ENCODE assay signal across 28 cellular contexts in the genomic region with DNA sequence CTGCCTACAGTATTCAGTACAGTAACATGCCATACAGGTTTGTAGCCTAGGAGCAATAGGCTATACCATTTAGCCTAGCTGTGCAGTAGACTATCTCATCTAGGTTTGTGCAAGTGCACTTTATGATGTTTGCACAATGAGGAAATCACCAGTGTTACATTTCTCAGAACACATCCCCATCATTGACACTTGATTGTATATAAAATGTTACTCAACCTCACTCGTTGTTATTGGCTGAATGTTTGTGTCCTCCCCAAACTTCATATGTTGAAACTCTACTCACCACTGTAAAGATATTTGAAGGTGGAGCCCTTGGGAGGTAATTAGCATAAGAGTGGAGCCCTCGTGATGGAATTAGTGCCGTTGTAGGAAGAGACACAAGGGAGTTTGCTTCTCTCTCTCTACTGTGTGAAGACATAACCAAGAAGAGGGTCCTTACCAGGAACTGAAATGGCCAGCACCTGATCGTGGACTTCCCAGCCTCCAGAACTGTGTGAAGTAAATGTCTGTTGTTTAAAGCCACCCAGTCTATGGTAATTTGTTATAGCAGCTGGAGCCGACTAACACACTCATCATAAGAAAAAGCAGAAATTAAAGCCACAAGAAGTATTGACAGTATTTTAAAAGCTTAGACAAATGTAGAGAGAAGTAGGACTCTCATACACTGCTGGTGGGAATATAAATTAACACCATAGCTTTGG. TPM values are rescaled to one million over a fixed set of nuclear protein-coding genes. Genes with fewer than 3 reads are reported as not detected.
DNase-seq lines count a peak whose midpoint lies in the region; ATAC-seq, FAIRE-seq and TF ChIP-seq lines count a peak whose summit lies in the region.
"Had no signal": no experiment of that assay in that cellular context is flagged by ENCODE, and none has a peak within 500 bp of the region (broad histone marks: within the 10 kb centered on the region; RNA-seq: fewer than 3 reads in every experiment).

No MANE protein-coding gene starts in this region.

- peaks cover 0 to 6% of the 10 kb centered on the region in 2 experiments for H4K20me1 ChIP-seq in H1 (replicated peaks in 1 of 2; ENCODE audit: control insufficient read depth in 1 of 2, insufficient read depth in 2 of 2, low read length in 2 of 2)

- H3K4me3 ChIP-seq in LNCaP clone FGC (ENCODE audit: low read depth, low read length), result no peak overlapping the region
- no peak overlapping the region for H3K4me3 ChIP-seq in H1 (ENCODE audit: extremely low read depth in 1 of 4, insufficient read depth in 2 of 4, low read depth in 3 of 4, low read length in 4 of 4)
- H3K4me3 ChIP-seq: cardiac muscle cell, coronary artery, sigmoid colon, SK-N-MC had no signal

- H3K9ac ChIP-seq in H1 (replicated peaks in 1 of 4; ENCODE audit: extremely low read depth in 1 of 4, low read depth in 3 of 4, low read length in 3 of 4), result no peak overlapping the region

- no peak overlapping the region for H3K27ac Mint-ChIP-seq in stimulated activated naive CD8-positive, alpha-beta T cell treated with anti-CD3 and anti-CD28 coated beads, Interleukin-15, amount 100 ng/mL, for 72 hours
- H3K27ac Mint-ChIP-seq: activated CD4-positive, alpha-beta T cell treated with anti-CD3 and anti-CD28 coated beads, Interleukin-2, amount 10 ng/mL, durations not matched to agents 7 days and 5 days; activated naive CD8-positive, alpha-beta T cell; activated T-helper 17 cell treated with anti-CD3 and anti-CD28 coated beads, Interleukin-2, amount 50 U/mL, for 72 hours; CD4-positive, alpha-beta memory T cell; mesothelial cell of epicardium; nephron progenitor cell; T-helper 2 cell treated with Interferon-gamma antibody and Interleukin-4, amounts not matched to agents 5 μg/mL and 100 μg/mL, for 36 hours; type B pancreatic cell had no signal

- H2BK15ac ChIP-seq in H1 (ENCODE audit: low read length), result no peak overlapping the region

- H3K23me2 ChIP-seq in H1 (ENCODE audit: low read depth, low read length), result peaks cover 9% of the 10 kb centered on the region; the same call in 1 of the 2 replicates

- H2BK5ac ChIP-seq in H1 (ENCODE audit: low read depth, low read length), result no peak overlapping the region

- H3K9me3 Mint-ChIP-seq in stimulated activated naive CD8-positive, alpha-beta T cell treated with anti-CD3 and anti-CD28 coated beads, Interleukin-15, amount 100 ng/mL, for 72 hours, result no peaks in the 10 kb centered on the region
- H3K9me3 Mint-ChIP-seq: activated CD4-positive, alpha-beta T cell treated with anti-CD3 and anti-CD28 coated beads, Interleukin-2, amount 10 ng/mL, durations not matched to agents 7 days and 5 days; activated T-helper 17 cell treated with anti-CD3 and anti-CD28 coated beads, Interleukin-2, amount 50 U/mL, for 72 hours; mesothelial cell of epicardium; nephron progenitor cell; T-helper 2 cell treated with Interferon-gamma antibody and Interleukin-4, amounts not matched to agents 5 μg/mL and 100 μg/mL, for 36 hours; type B pancreatic cell had no signal

- H3K27me3 ChIP-seq in H1 (replicated peaks in 1 of 4; ENCODE audit: control insufficient read depth in 3 of 4, extremely low read depth in 1 of 4, insufficient read depth in 3 of 4, low read length in 3 of 4), result no peaks in the 10 kb centered on the region
- H3K27me3 ChIP-seq: cardiac muscle cell, sigmoid colon had no signal

- 50% methylated on average over 5 of the region's 5 CpGs; no CpG with 5 or more reads in 1 of the 2 experiments for WGBS in H1 (ENCODE audit: extremely low coverage in 1 of 2, insufficient coverage in 1 of 2, insufficient read length in 1 of 2, insufficient replicate concordance in 2 of 2, low coverage in 1 of 2, low lambda C conversion rate in 2 of 2, missing lambda C conversion rate in 1 of 2), 2 experiments

- no peak overlapping the region for H3K18ac ChIP-seq in H1 (ENCODE audit: extremely low read depth, low read length)

- no peak overlapping the region for H3K4me2 ChIP-seq in H1 (ENCODE audit: insufficient read depth in 1 of 2, low read depth in 2 of 2, low read length in 2 of 2)

- CTCF ChIA-PET in H1 (lab: Charles Lee; ENCODE audit: partially characterized antibody) (interaction anchor here (0.9 kb wide), 2 partner anchors 323 to 407 kb away, joined by 3 read pairs; no protein-coding TSS in a partner anchor), HEK293T (lab: Yijun Ruan, JAX) (interaction anchor here (1.5 kb wide), 1 partner anchor 10 kb away, joined by 4 read pairs; no protein-coding TSS in a partner anchor)

- no peaks in the 10 kb centered on the region for H3K36me3 ChIP-seq in H1 (ENCODE audit: control insufficient read depth in 2 of 4, insufficient read depth in 4 of 4, low read length in 3 of 4)
- H3K36me3 ChIP-seq: cardiac muscle cell, sigmoid colon, WERI-Rb-1 had no signal

- no peak for TF ChIP-seq RAD21 in H1 (IDR thresholded peaks at IDR 0.05 in 1 of 2, conservative IDR thresholded peaks at IDR 0.05 in 1 of 2; ENCODE audit: low read depth in 2 of 2, low read length in 2 of 2)

- H2AK5ac ChIP-seq in H1 (ENCODE audit: low read depth, low read length), result no peak overlapping the region

- peaks cover 6% of the 10 kb centered on the region for H3K27me3 Mint-ChIP-seq in stimulated activated naive CD8-positive, alpha-beta T cell treated with anti-CD3 and anti-CD28 coated beads, Interleukin-15, amount 100 ng/mL, for 72 hours
- H3K27me3 Mint-ChIP-seq: activated CD4-positive, alpha-beta T cell treated with anti-CD3 and anti-CD28 coated beads, Interleukin-2, amount 10 ng/mL, durations not matched to agents 7 days and 5 days; activated naive CD8-positive, alpha-beta T cell; activated T-helper 17 cell treated with anti-CD3 and anti-CD28 coated beads, Interleukin-2, amount 50 U/mL, for 72 hours; CD4-positive, alpha-beta memory T cell had no signal

- no peak overlapping the region; the same call in 1 of the 2 replicates for H2BK20ac ChIP-seq in H1 (ENCODE audit: low read length)

- FAIRE-seq in H1 (lab: Jason Lieb, UNC), result no peak
- FAIRE-seq: GM19239 had no signal

- no peak for TF ChIP-seq EP300 in H1 (IDR thresholded peaks at IDR 0.05; ENCODE audit: borderline replicate concordance in 1 of 2, low read depth in 2 of 2, low read length in 2 of 2)

- no peak overlapping the region for H4K8ac ChIP-seq in H1 (ENCODE audit: extremely low read depth, insufficient read depth, low read length)

- no peak overlapping the region for H4K91ac ChIP-seq in H1 (replicated peaks; ENCODE audit: insufficient read length, low read length)

- no peaks in the 10 kb centered on the region for H3K9me3 ChIP-seq in H1 (ENCODE audit: insufficient read depth in 2 of 2, low read depth in 1 of 2, low read length in 1 of 2)
- H3K9me3 ChIP-seq: sigmoid colon had no signal

- H3K27ac ChIP-seq in H1 (ENCODE audit: low read depth, low read length), result no peak overlapping the region
- H3K27ac ChIP-seq: cardiac muscle cell, coronary artery, sigmoid colon, SK-N-MC, WERI-Rb-1 had no signal

- H3K4me1 ChIP-seq in H1 (replicated peaks in 1 of 4; ENCODE audit: control insufficient read depth in 3 of 4, insufficient read depth in 4 of 4, low read length in 3 of 4), result peaks cover 2 to 13% (median 3%) of the 10 kb centered on the region in 4 experiments; a peak in 3 of 7 replicates

- H3K79me1 ChIP-seq in H1 (ENCODE audit: low read depth, low read length), result no peaks in the 10 kb centered on the region

- H3K14ac ChIP-seq in H1 (ENCODE audit: insufficient read length), result no peak overlapping the region

- peaks cover 0 to 10% of the 10 kb centered on the region in 2 experiments; a peak in 3 of 4 replicates for H3K79me2 ChIP-seq in H1 (ENCODE audit: control insufficient read depth in 1 of 2, insufficient read depth in 2 of 2, low read length in 2 of 2)

- H2BK12ac ChIP-seq in H1 (ENCODE audit: low read depth, low read length), result no peak overlapping the region

- no peak overlapping the region for H3K23ac ChIP-seq in H1 (ENCODE audit: insufficient read length)

- no peak overlapping the region for H3K4ac ChIP-seq in H1 (replicated peaks; ENCODE audit: insufficient read length, low read depth, low read length)

- no peak overlapping the region for H3K4me3 Mint-ChIP-seq in stimulated activated naive CD8-positive, alpha-beta T cell treated with anti-CD3 and anti-CD28 coated beads, Interleukin-15, amount 100 ng/mL, for 72 hours
- H3K4me3 Mint-ChIP-seq: activated CD4-positive, alpha-beta T cell treated with anti-CD3 and anti-CD28 coated beads, Interleukin-2, amount 10 ng/mL, durations not matched to agents 7 days and 5 days; activated naive CD8-positive, alpha-beta T cell; activated T-helper 17 cell treated with anti-CD3 and anti-CD28 coated beads, Interleukin-2, amount 50 U/mL, for 72 hours; mesothelial cell of epicardium; nephron progenitor cell; T-helper 2 cell treated with Interferon-gamma antibody and Interleukin-4, amounts not matched to agents 5 μg/mL and 100 μg/mL, for 36 hours; type B pancreatic cell had no signal

- H3K4me1 Mint-ChIP-seq in stimulated activated naive CD8-positive, alpha-beta T cell treated with anti-CD3 and anti-CD28 coated beads, Interleukin-15, amount 100 ng/mL, for 72 hours, result peaks cover 23% of the 10 kb centered on the region

- no peak overlapping the region for H3K56ac ChIP-seq in H1 (replicated peaks; ENCODE audit: insufficient read length, low read depth, low read length)

- no peak overlapping the region for H2BK120ac ChIP-seq in H1 (replicated peaks; ENCODE audit: low read depth, low read length)

- no peak overlapping the region for H4K5ac ChIP-seq in H1 (ENCODE audit: insufficient read length, low read depth, low read length)

- TF ChIP-seq CTCF in LNCaP clone FGC (IDR thresholded peaks at IDR 0.05; ENCODE audit: control insufficient read depth, extremely low read depth, insufficient read depth) (no peak), H1 (IDR thresholded peaks at IDR 0.05; ENCODE audit: control extremely low read depth in 1 of 3, insufficient read depth in 1 of 3, low read depth in 1 of 3, low read length in 3 of 3) (no peak)

- POLR2A ChIA-PET in H1 (lab: Charles Lee; ENCODE audit: partially characterized antibody), result interaction anchor here (0.9 kb wide), 1 partner anchor 10 kb away, joined by 4 read pairs; no protein-coding TSS in a partner anchor
- POLR2A ChIA-PET in HEK293T (lab: Yijun Ruan, JAX), result no interaction called here

- 0 out of 2 replicates have a peak overlapping the region, but pooled peaks have one; percentile 18 for H2AFZ ChIP-seq in H1 (ENCODE audit: low read length)

- TF ChIP-seq POLR2A in H1 (IDR thresholded peaks at IDR 0.05; ENCODE audit: control extremely low read depth in 1 of 2, low read depth in 2 of 2, low read length in 2 of 2), result no peak

- no peak for ATAC-seq in stimulated activated naive CD8-positive, alpha-beta T cell treated with anti-CD3 and anti-CD28 coated beads, Interleukin-15, Interleukin-2, amounts not matched to agents 100 U/mL and 50 U/mL, for 24 hours
- no peak for ATAC-seq in stimulated activated naive CD8-positive, alpha-beta T cell treated with anti-CD3 and anti-CD28 coated beads, Interleukin-15, amount 100 ng/mL, for 72 hours
- ATAC-seq: activated T-helper 17 cell treated with anti-CD3 and anti-CD28 coated beads, Interleukin-2, amount 50 U/mL, for 72 hours; HCT116 had no signal

- DNase-seq in DMS53 (lab: John Stamatoyannopoulos, UW), result peak; percentile 76
- DNase-seq in LNCaP clone FGC (ENCODE audit: low read depth), result peak; percentile 48
- peak; percentile 63 for DNase-seq in NOMO-1 treated with dmso at 0.1 percent for 144 hours (lab: John Stamatoyannopoulos, UW; ENCODE audit: unreplicated experiment)
- no peak for DNase-seq in H1 (ENCODE audit: low read depth in 1 of 2, low spot score in 2 of 2)
- no peak for DNase-seq in Ammon's horn (ENCODE audit: low spot score)
- no peak for DNase-seq in HEK293T (ENCODE audit: extremely low spot score)
- no peak for DNase-seq in stimulated activated naive CD8-positive, alpha-beta T cell treated with anti-CD3 and anti-CD28 coated beads, Interleukin-15, Interleukin-2, amounts not matched to agents 100 U/mL and 50 U/mL, for 24 hours
- no peak for DNase-seq in stimulated activated naive CD8-positive, alpha-beta T cell treated with anti-CD3 and anti-CD28 coated beads, Interleukin-15, amount 100 ng/mL, for 72 hours
- DNase-seq: activated CD4-positive, alpha-beta T cell treated with anti-CD3 and anti-CD28 coated beads, Interleukin-2, amount 10 ng/mL, durations not matched to agents 7 days and 5 days; aorta; CD4-positive, alpha-beta memory T cell; islet precursor cell; MM.1S; NCI-H82; nephron progenitor cell; sigmoid colon; stimulated activated CD4-positive, alpha-beta T cell treated with anti-CD3 and anti-CD28 coated beads, Interleukin-15, amount 100 ng/mL, for 24 hours; WERI-Rb-1 had no signal

RNA-seq across cellular contexts. Expression of a gene that starts 3.2 kb away (rescaled TPM):
- 49.0 and 51.7 TPM in 2 replicates for total RNA-seq in H1 (2021; fragmentation: NEBNext Ultra II Directional; extraction: Animal tissue kit (Norgen Biotek cat#: 25700))
- polyA plus RNA-seq in H1 (2011; rRNA removed), result 14.7 and 15.9 TPM in 2 replicates
- polyA plus RNA-seq in H1 (2011; cell fraction: cytosol; rRNA removed), result 16.0 TPM
- 42.0 TPM for polyA plus RNA-seq in H1 (2011; cell fraction: nucleus; rRNA removed)
- polyA plus RNA-seq in H1 (2012, experiment 1 of 2), result 12.7 to 18.3 TPM (median 15.3 TPM) in 4 replicates
- 1.4 TPM for polyA plus RNA-seq in H1 (2012, experiment 2 of 2)
- polyA plus RNA-seq in H1 (2013, experiment 1 of 2), result 13.5 TPM
- polyA plus RNA-seq in H1 (2013, experiment 2 of 2), result 12.2 TPM
- polyA minus RNA-seq in H1 (2011; rRNA and poly(A)+ RNA removed), result 108 and 121 TPM in 2 replicates
- polyA minus RNA-seq in H1 (2011; cell fraction: cytosol; rRNA and poly(A)+ RNA removed), result 37.8 TPM
- polyA minus RNA-seq in H1 (2011; cell fraction: nucleus; rRNA and poly(A)+ RNA removed), result 231 TPM

Comparison
In these comparisons a context has a peak if more than half of its experiments do, and no peak if none do; other contexts are left out.
1. DNase-seq: peak in DMS53 (single experiment), LNCaP clone FGC (single experiment) and NOMO-1 treated with dmso at 0.1 percent for 144 hours (single experiment); none in H1 (0 of 2), Ammon's horn (single experiment), HEK293T (single experiment), stimulated activated naive CD8-positive, alpha-beta T cell treated with anti-CD3 and anti-CD28 coated beads, Interleukin-15, Interleukin-2, amounts not matched to agents 100 U/mL and 50 U/mL, for 24 hours (single experiment) and stimulated activated naive CD8-positive, alpha-beta T cell treated with anti-CD3 and anti-CD28 coated beads, Interleukin-15, amount 100 ng/mL, for 72 hours (0 of 2).